In the genomic region with DNA sequence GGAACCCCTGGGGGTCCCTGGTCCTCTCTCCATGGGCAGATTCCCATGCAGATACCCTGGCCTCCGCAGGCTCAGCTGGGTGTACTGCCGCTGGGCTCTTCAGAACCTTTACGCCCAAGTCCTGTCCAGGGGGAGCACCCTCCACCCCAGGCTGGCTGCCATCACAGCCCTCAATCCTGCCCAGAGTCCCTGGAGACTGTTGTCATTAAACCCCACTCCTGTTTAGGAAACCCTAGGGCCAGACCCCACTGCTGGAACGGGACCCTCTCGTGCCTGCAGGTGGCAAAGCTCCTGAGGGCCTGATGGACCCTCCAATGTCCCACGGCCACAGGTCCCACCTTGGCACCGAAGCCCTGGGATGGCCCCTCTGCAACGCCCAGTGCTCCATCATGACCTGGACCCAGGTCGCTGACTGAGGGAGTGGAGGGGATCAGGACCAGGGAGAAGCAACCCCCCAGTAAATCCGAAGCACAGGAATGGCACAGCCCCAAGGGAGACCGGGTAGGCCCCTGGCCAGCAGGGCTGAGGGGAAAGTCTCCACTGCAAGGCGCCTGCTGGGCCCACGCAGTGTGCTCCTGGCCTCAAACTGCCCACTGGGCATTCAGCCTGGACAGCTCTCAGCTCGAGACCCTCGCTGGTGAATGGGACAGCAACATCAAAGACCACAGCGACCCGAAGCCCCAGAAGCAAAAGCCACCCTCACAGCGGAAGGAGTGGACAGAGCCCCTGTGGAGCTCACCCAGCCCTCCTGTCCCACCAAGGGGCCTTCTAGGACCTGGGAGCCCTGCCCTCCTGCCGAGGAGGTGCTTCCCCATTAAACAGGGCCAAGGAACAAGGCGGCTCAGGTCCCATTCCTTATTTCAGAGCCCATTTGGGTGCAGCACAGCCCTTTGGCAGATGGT, we compare ENCODE assay signal across 17 cellular contexts. TPM values are rescaled to one million over a fixed set of nuclear protein-coding genes. Genes with fewer than 3 reads are reported as not detected.
DNase-seq lines count a peak whose midpoint lies in the region; ATAC-seq and TF ChIP-seq lines count a peak whose summit lies in the region.
"Had no signal": no experiment of that assay in that cellular context is flagged by ENCODE, and none has a peak within 500 bp of the region (broad histone marks: within the 10 kb centered on the region; RNA-seq: fewer than 3 reads in every experiment).

No MANE protein-coding gene starts in this region.

- H3K36me3 Mint-ChIP-seq in mesothelial cell of epicardium: no peaks in the 10 kb centered on the region
- H3K36me3 Mint-ChIP-seq: CD14-positive monocyte; naive thymus-derived CD8-positive, alpha-beta T cell had no signal

- no peaks in the 10 kb centered on the region for H3K36me3 ChIP-seq in prostate gland

- no peak overlapping the region for H3K4me3 Mint-ChIP-seq in mesothelial cell of epicardium
- H3K4me3 Mint-ChIP-seq: CD14-positive monocyte; naive thymus-derived CD8-positive, alpha-beta T cell had no signal

- TF ChIP-seq CTCF in 22Rv1 (IDR thresholded peaks at IDR 0.05) (no peak), mesothelial cell of epicardium (IDR thresholded peaks at IDR 0.05; ENCODE audit: unreplicated experiment) (no peak), prostate gland (IDR thresholded peaks at IDR 0.05) (no peak)

- 88% methylated on average over 18 of the region's 20 CpGs for WGBS in prostate gland

- ATAC-seq in GM21526 (IDR thresholded peaks at IDR 0.05; ENCODE audit: low FRiP score, unreplicated experiment): no peak
- ATAC-seq: GM12878; naive thymus-derived CD8-positive, alpha-beta T cell had no signal

- intact Hi-C loops in prostate gland (cut with DNase I): loop anchor here (2.0 to 10.0 kb wide), 2 partner anchors 93 to 119 kb away; a partner anchor contains a TSS

- H3K27me3 Mint-ChIP-seq in mesothelial cell of epicardium (ENCODE audit: low read depth): peaks cover 16% of the 10 kb centered on the region

- no peaks in the 10 kb centered on the region for H3K9me3 ChIP-seq in prostate gland

- no peaks in the 10 kb centered on the region for H3K27me3 ChIP-seq in prostate gland (replicated peaks; ENCODE audit: insufficient read depth)
- H3K27me3 ChIP-seq: hepatocyte had no signal

- H3K27ac Mint-ChIP-seq in mesothelial cell of epicardium: no peak overlapping the region
- H3K27ac Mint-ChIP-seq: CD14-positive monocyte; naive thymus-derived CD8-positive, alpha-beta T cell had no signal

- peak; percentile 10 for DNase-seq in D341Med (ENCODE audit: low spot score)
- peak; percentile 1 for DNase-seq in astrocyte of the hippocampus (ENCODE audit: low read depth, low spot score)
- DNase-seq in mesothelial cell of epicardium (ENCODE audit: low spot score in 2 of 2, unreplicated experiment in 2 of 2): peak; percentile 19 to 38
- DNase-seq in prostate gland (ENCODE audit: low spot score): no peak
- no peak for DNase-seq in NCI-H69 (lab: John Stamatoyannopoulos, UW)
- no peak for DNase-seq in DMS153 treated with DMSO at 0.1 percent for 48 hours (lab: John Stamatoyannopoulos, UW; ENCODE audit: unreplicated experiment)
- DNase-seq: activated CD4-positive, alpha-beta T cell treated with anti-CD3 and anti-CD28 coated beads, Interleukin-2, amount 50 U/mL, for 48 hours; activated gamma-delta T cell treated with Interleukin-2 at 50 U/mL for 16 hours; dermis blood vessel endothelial cell; DMS79 had no signal

- no peaks in the 10 kb centered on the region for H3K9me3 Mint-ChIP-seq in mesothelial cell of epicardium
- H3K9me3 Mint-ChIP-seq: naive thymus-derived CD8-positive, alpha-beta T cell had no signal

- no peaks in the 10 kb centered on the region for H3K4me1 Mint-ChIP-seq in mesothelial cell of epicardium
- H3K4me1 Mint-ChIP-seq: CD14-positive monocyte; naive thymus-derived CD8-positive, alpha-beta T cell had no signal

- no peaks in the 10 kb centered on the region for H3K4me1 ChIP-seq in prostate gland (replicated peaks)

- H3K27ac ChIP-seq in 22Rv1 (peak overlapping the region; percentile 88), prostate gland (no peak overlapping the region)
- H3K27ac ChIP-seq: hepatocyte had no signal

- H3K4me3 ChIP-seq in prostate gland: no peak overlapping the region
- H3K4me3 ChIP-seq: GM12878, hepatocyte had no signal

- TF ChIP-seq POLR2A in prostate gland (IDR thresholded peaks at IDR 0.05): no peak

RNA-seq across cellular contexts. Expression of a gene that starts 8.3 kb away (rescaled TPM):
- total RNA-seq in mesothelial cell of epicardium (0.69 to 0.90 TPM (median 0.74 TPM) in 3 replicates), prostate gland (1 to 10 TPM in 1 of 2 donors, under 1 TPM in 1; 0.55 to 3.0 TPM)
- total RNA-seq: GM12878, LHCN-M2 had no signal

Comparison
In these comparisons a context has a peak if more than half of its experiments do, and no peak if none do; other contexts are left out.
1. DNase-seq: peak in D341Med (single experiment), astrocyte of the hippocampus (single experiment) and mesothelial cell of epicardium (2 of 2); none in prostate gland (single experiment), NCI-H69 (single experiment) and DMS153 treated with DMSO at 0.1 percent for 48 hours (single experiment).